In genomic region chr13:45040626-45041025, GRCh38 we compare ENCODE assay signal across 20 cellular contexts. TPM values are rescaled to one million over a fixed set of nuclear protein-coding genes. Genes with fewer than 3 reads are reported as not detected.
A peak's percentile ranks its signal among the peaks of the same experiment; 100 is the strongest.
DNase-seq lines count a peak whose midpoint lies in the region; ATAC-seq and TF ChIP-seq lines count a peak whose summit lies in the region.
"Had no signal": no experiment of that assay in that cellular context is flagged by ENCODE, and none has a peak within 500 bp of the region (broad histone marks: within the 10 kb centered on the region; RNA-seq: fewer than 3 reads in every experiment).

No MANE protein-coding gene starts in this region.

- no peaks in the 10 kb centered on the region for H3K27me3 ChIP-seq in HCT116 (ENCODE audit: insufficient read depth, low read length)
- H3K27me3 ChIP-seq: adrenal gland, right atrium auricular region, suprapubic skin had no signal

- H3K9me3 Mint-ChIP-seq in activated CD4-positive, alpha-beta memory T cell treated with anti-CD3 and anti-CD28 coated beads, Interleukin-2, amount 10 ng/mL, durations not matched to agents 7 days and 5 days: no peaks in the 10 kb centered on the region
- H3K9me3 Mint-ChIP-seq: natural killer cell, T-cell had no signal

- H3K4me1 ChIP-seq in HCT116 (ENCODE audit: control insufficient read depth in 1 of 2, insufficient read depth in 2 of 2, low read length in 2 of 2): peaks cover 0 to 11% of the 10 kb centered on the region in 2 experiments; a peak in 2 of 4 replicates
- H3K4me1 ChIP-seq: adrenal gland, right atrium auricular region, suprapubic skin had no signal

- no peak overlapping the region for H3K27ac ChIP-seq in HCT116 (ENCODE audit: low read depth, low read length)
- H3K27ac ChIP-seq: adrenal gland, right atrium auricular region, suprapubic skin had no signal

- no TSS peak for BruUV-seq in HCT116 (replicated peaks; lab: Mats Ljungman, UMichigan)

- POLR2A ChIA-PET in HCT116 (lab: Charles Lee): no interaction called here
- POLR2A ChIA-PET in activated CD4-positive, alpha-beta memory T cell treated with anti-CD3 and anti-CD28 coated beads, Interleukin-2, amount 10 ng/mL, durations not matched to agents 7 days and 5 days (lab: Charles Lee): no interaction called here

- no peak overlapping the region for H3K4me3 ChIP-seq in HCT116 (replicated peaks in 1 of 2; ENCODE audit: low read depth in 1 of 2, low read length in 2 of 2)
- H3K4me3 ChIP-seq in fibroblast of mammary gland (ENCODE audit: control insufficient read depth, low read depth, low read length): no peak overlapping the region
- H3K4me3 ChIP-seq: adrenal gland, right atrium auricular region, suprapubic skin had no signal

- peak; percentile 36; the same call in 1 of the 2 replicates for ATAC-seq in HCT116
- ATAC-seq: natural killer cell, T-cell had no signal

- H3K36me3 Mint-ChIP-seq in activated CD4-positive, alpha-beta memory T cell treated with anti-CD3 and anti-CD28 coated beads, Interleukin-2, amount 10 ng/mL, durations not matched to agents 7 days and 5 days (ENCODE audit: low read depth): no peaks in the 10 kb centered on the region
- H3K36me3 Mint-ChIP-seq: natural killer cell had no signal

- H3K27ac Mint-ChIP-seq in activated CD4-positive, alpha-beta memory T cell treated with anti-CD3 and anti-CD28 coated beads, Interleukin-2, amount 10 ng/mL, durations not matched to agents 7 days and 5 days: no peak overlapping the region
- H3K27ac Mint-ChIP-seq: natural killer cell, T-cell had no signal

- H3K9me2 ChIP-seq in HCT116 (ENCODE audit: insufficient read depth): no peaks in the 10 kb centered on the region

- no peaks in the 10 kb centered on the region for H3K79me2 ChIP-seq in HCT116 (ENCODE audit: insufficient read depth, low read length)

- H3K36me3 ChIP-seq in HCT116 (ENCODE audit: control insufficient read depth in 1 of 2, insufficient read depth in 2 of 2, low read length in 2 of 2): no peaks in the 10 kb centered on the region
- H3K36me3 ChIP-seq: adrenal gland had no signal

- H3K4me2 ChIP-seq in HCT116 (ENCODE audit: low read length): peak overlapping the region; percentile 22; the same call in 1 of the 2 replicates

- intact Hi-C loops in HCT116 (cut with micrococcal nuclease): loop anchor here (10.0 kb wide), 1 partner anchor 354 kb away; no protein-coding TSS in a partner anchor

- RAD21 ChIA-PET in HCT116 (lab: Charles Lee; ENCODE audit: low non-redundant PET in 1 of 2, low total read pairs in 2 of 2, uncharacterized antibody in 2 of 2, unreplicated experiment in 2 of 2): no interaction called here

- no peak for TF ChIP-seq RAD21 in HCT116 (IDR thresholded peaks at IDR 0.05; ENCODE audit: low read depth)

- no peak overlapping the region for H2AFZ ChIP-seq in HCT116 (ENCODE audit: low read depth, low read length, poor library complexity, severe bottlenecking)

- H3K27me3 Mint-ChIP-seq in activated CD4-positive, alpha-beta memory T cell treated with anti-CD3 and anti-CD28 coated beads, Interleukin-2, amount 10 ng/mL, durations not matched to agents 7 days and 5 days: peaks cover 5% of the 10 kb centered on the region

- no peak overlapping the region for H3K9ac ChIP-seq in HCT116 (ENCODE audit: low read length)

- TF ChIP-seq CTCF in HCT116 (IDR thresholded peaks at IDR 0.05 in 2 of 3, conservative IDR thresholded peaks at IDR 0.05 in 1 of 3; ENCODE audit: borderline replicate concordance in 1 of 3, insufficient read depth in 1 of 3, low read depth in 2 of 3, low read length in 2 of 3) (no peak), fibroblast of mammary gland (conservative IDR thresholded peaks at IDR 0.05; ENCODE audit: control insufficient read depth, insufficient read depth, low read depth, low read length) (no peak)

- CTCF ChIA-PET in HCT116 (lab: Charles Lee): interaction anchor here (0.7 kb wide), 1 partner anchor 561 kb away, joined by 3 read pairs; no protein-coding TSS in a partner anchor
- CTCF ChIA-PET in activated CD4-positive, alpha-beta memory T cell treated with anti-CD3 and anti-CD28 coated beads, Interleukin-2, amount 10 ng/mL, durations not matched to agents 7 days and 5 days (lab: Charles Lee): interaction anchor here (0.7 to 1.6 kb wide), 2 partner anchors 243 to 567 kb away, joined by 3 to 4 read pairs; no protein-coding TSS in a partner anchor

- in situ Hi-C loops in ACHN (cut with HindIII; ENCODE audit: low pct_ligation_motif_present, low pct_unique_long_range_greater_than_20kb, low sequenced_read_pairs): no loop called here

- peak; percentile 7 for DNase-seq in ACHN
- DNase-seq in HCT116 (ENCODE audit: low read depth, low spot score): no peak
- DNase-seq in activated CD4-positive, alpha-beta memory T cell treated with anti-CD3 and anti-CD28 coated beads, Interleukin-2, amount 10 ng/mL, durations not matched to agents 7 days and 5 days: peak; percentile 24
- DNase-seq in fibroblast of mammary gland (ENCODE audit: low read depth): peak; percentile 25
- no peak for DNase-seq in erythroblast (lab: John Stamatoyannopoulos, UW)
- no peak for DNase-seq in cerebellar cortex (ENCODE audit: low spot score)
- DNase-seq in GM19240 (ENCODE audit: insufficient read length, low spot score): no peak
- DNase-seq in kidney glomerular epithelial cell (lab: John Stamatoyannopoulos, UW): no peak
- DNase-seq: activated CD4-positive, alpha-beta T cell treated with anti-CD3 and anti-CD28 coated beads for 4 hours; activated CD8-positive, alpha-beta memory T cell treated with anti-CD3 and anti-CD28 coated beads, Interleukin-2, amount 50 U/mL, for 4 hours; activated gamma-delta T cell; adrenal gland; glutamatergic neuron; natural killer cell; NCI-H1105 treated with DMSO at 0.1 percent for 48 hours; NCI-H524 treated with DMSO at 0.1 percent for 48 hours; stimulated activated CD4-positive, alpha-beta T cell treated with anti-CD3 and anti-CD28 coated beads, Interleukin-15, amount 100 ng/mL, for 24 hours; T-cell had no signal

- H3K4me3 Mint-ChIP-seq in activated CD4-positive, alpha-beta memory T cell treated with anti-CD3 and anti-CD28 coated beads, Interleukin-2, amount 10 ng/mL, durations not matched to agents 7 days and 5 days: no peak overlapping the region
- H3K4me3 Mint-ChIP-seq: natural killer cell, T-cell had no signal

- TF ChIP-seq POLR2A in HCT116 (IDR thresholded peaks at IDR 0.05; ENCODE audit: borderline replicate concordance, extremely low read depth, insufficient read depth, insufficient read length): no peak
- TF ChIP-seq POLR2A in erythroblast (IDR thresholded peaks at IDR 0.05; ENCODE audit: low read length): no peak

- no peaks in the 10 kb centered on the region for H4K20me1 ChIP-seq in HCT116 (ENCODE audit: insufficient read depth)

- H3K9me3 ChIP-seq in HCT116 (ENCODE audit: control insufficient read depth in 1 of 2, insufficient read depth in 1 of 2, low read depth in 1 of 2, low read length in 2 of 2): no peaks in the 10 kb centered on the region
- H3K9me3 ChIP-seq: adrenal gland, right atrium auricular region, suprapubic skin had no signal

- H3K4me1 Mint-ChIP-seq in activated CD4-positive, alpha-beta memory T cell treated with anti-CD3 and anti-CD28 coated beads, Interleukin-2, amount 10 ng/mL, durations not matched to agents 7 days and 5 days: peaks cover 5% of the 10 kb centered on the region
- H3K4me1 Mint-ChIP-seq: natural killer cell had no signal

TF ChIP-seq in HCT116, 20 proteins besides CTCF, POLR2A, EP300 and RAD21 (continues in another document):
- TF ChIP-seq ZFX (IDR thresholded peaks at IDR 0.05): no peak
- TF ChIP-seq REST (IDR thresholded peaks at IDR 0.05; ENCODE audit: low read depth): no peak
- TF ChIP-seq POLR2AphosphoS5 (IDR thresholded peaks at IDR 0.05; ENCODE audit: low read depth, low read length): no peak

RNA-seq across cellular contexts. Expression of gene GPALPP1, which starts 51.3 kb away (rescaled TPM):
- 21.3 TPM for total RNA-seq in HCT116 (2021; ENCODE audit: unreplicated experiment)
- 8.4 and 11.4 TPM in 2 replicates for polyA plus RNA-seq in HCT116 (2012)
- total RNA-seq in activated CD4-positive, alpha-beta memory T cell treated with anti-CD3 and anti-CD28 coated beads, Interleukin-2, amount 10 ng/mL, durations not matched to agents 7 days and 5 days: 10 to 100 TPM; 25.0 to 27.1 TPM

RNA-seq across cellular contexts. Expression of gene NUFIP1, which starts 51.4 kb away (rescaled TPM):
- total RNA-seq in HCT116 (2021; ENCODE audit: unreplicated experiment): 12.2 TPM
- 3.0 and 4.1 TPM in 2 replicates for polyA plus RNA-seq in HCT116 (2012)
- total RNA-seq in activated CD4-positive, alpha-beta memory T cell treated with anti-CD3 and anti-CD28 coated beads, Interleukin-2, amount 10 ng/mL, durations not matched to agents 7 days and 5 days: 1 to 10 TPM; 4.0 to 4.3 TPM

Comparison
In these comparisons a context has a peak if more than half of its experiments do, and no peak if none do; other contexts are left out.
1. DNase-seq: peak in ACHN (single experiment), activated CD4-positive, alpha-beta memory T cell treated with anti-CD3 and anti-CD28 coated beads, Interleukin-2, amount 10 ng/mL, durations not matched to agents 7 days and 5 days (single experiment) and fibroblast of mammary gland (single experiment); none in HCT116 (single experiment), erythroblast (0 of 2), cerebellar cortex (single experiment), GM19240 (single experiment) and kidney glomerular epithelial cell (single experiment).